Comparison of ENCODE assay signal across 3 cellular contexts in genomic region chr5:135544666-135545045, GRCh38.
TF ChIP-seq lines count a peak whose summit lies in the region.

No MANE protein-coding gene starts in this region.

TF ChIP-seq in liver, 16 proteins besides CTCF, POLR2A, EP300 and RAD21:
- TF ChIP-seq, protein P1, sequence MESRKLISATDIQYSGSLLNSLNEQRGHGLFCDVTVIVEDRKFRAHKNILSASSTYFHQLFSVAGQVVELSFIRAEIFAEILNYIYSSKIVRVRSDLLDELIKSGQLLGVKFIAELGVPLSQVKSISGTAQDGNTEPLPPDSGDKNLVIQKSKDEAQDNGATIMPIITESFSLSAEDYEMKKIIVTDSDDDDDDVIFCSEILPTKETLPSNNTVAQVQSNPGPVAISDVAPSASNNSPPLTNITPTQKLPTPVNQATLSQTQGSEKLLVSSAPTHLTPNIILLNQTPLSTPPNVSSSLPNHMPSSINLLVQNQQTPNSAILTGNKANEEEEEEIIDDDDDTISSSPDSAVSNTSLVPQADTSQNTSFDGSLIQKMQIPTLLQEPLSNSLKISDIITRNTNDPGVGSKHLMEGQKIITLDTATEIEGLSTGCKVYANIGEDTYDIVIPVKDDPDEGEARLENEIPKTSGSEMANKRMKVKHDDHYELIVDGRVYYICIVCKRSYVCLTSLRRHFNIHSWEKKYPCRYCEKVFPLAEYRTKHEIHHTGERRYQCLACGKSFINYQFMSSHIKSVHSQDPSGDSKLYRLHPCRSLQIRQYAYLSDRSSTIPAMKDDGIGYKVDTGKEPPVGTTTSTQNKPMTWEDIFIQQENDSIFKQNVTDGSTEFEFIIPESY (IDR thresholded peaks at IDR 0.05), result no peak
- TF ChIP-seq ATF3 (IDR thresholded peaks at IDR 0.05) (no peak), SP1 (IDR thresholded peaks at IDR 0.05) (no peak), YY1 (IDR thresholded peaks at IDR 0.05) (no peak), HNF4G (IDR thresholded peaks at IDR 0.05) (no peak), RXRA (IDR thresholded peaks at IDR 0.05) (no peak), EGR1 (IDR thresholded peaks at IDR 0.05; ENCODE audit: low read depth in 2 of 2) (no peak), GABPA (IDR thresholded peaks at IDR 0.05 in 1 of 2, conservative IDR thresholded peaks at IDR 0.05 in 1 of 2) (no peak), HNF4A (conservative IDR thresholded peaks at IDR 0.05) (no peak), FOXA2 (IDR thresholded peaks at IDR 0.05) (no peak), FOXA1 (IDR thresholded peaks at IDR 0.05) (no peak)
- TF ChIP-seq, protein P2, sequence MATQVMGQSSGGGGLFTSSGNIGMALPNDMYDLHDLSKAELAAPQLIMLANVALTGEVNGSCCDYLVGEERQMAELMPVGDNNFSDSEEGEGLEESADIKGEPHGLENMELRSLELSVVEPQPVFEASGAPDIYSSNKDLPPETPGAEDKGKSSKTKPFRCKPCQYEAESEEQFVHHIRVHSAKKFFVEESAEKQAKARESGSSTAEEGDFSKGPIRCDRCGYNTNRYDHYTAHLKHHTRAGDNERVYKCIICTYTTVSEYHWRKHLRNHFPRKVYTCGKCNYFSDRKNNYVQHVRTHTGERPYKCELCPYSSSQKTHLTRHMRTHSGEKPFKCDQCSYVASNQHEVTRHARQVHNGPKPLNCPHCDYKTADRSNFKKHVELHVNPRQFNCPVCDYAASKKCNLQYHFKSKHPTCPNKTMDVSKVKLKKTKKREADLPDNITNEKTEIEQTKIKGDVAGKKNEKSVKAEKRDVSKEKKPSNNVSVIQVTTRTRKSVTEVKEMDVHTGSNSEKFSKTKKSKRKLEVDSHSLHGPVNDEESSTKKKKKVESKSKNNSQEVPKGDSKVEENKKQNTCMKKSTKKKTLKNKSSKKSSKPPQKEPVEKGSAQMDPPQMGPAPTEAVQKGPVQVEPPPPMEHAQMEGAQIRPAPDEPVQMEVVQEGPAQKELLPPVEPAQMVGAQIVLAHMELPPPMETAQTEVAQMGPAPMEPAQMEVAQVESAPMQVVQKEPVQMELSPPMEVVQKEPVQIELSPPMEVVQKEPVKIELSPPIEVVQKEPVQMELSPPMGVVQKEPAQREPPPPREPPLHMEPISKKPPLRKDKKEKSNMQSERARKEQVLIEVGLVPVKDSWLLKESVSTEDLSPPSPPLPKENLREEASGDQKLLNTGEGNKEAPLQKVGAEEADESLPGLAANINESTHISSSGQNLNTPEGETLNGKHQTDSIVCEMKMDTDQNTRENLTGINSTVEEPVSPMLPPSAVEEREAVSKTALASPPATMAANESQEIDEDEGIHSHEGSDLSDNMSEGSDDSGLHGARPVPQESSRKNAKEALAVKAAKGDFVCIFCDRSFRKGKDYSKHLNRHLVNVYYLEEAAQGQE (IDR thresholded peaks at IDR 0.05), result no peak
- TF ChIP-seq, protein P3, sequence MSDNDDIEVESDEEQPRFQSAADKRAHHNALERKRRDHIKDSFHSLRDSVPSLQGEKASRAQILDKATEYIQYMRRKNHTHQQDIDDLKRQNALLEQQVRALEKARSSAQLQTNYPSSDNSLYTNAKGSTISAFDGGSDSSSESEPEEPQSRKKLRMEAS (IDR thresholded peaks at IDR 0.05), result no peak

TF ChIP-seq in HepG2, 621 proteins besides CTCF, POLR2A, EP300 and RAD21 (continues in another document):
- TF ChIP-seq NCOA1 (CRISPR knock-in tag; IDR thresholded peaks at IDR 0.05), result no peak
- TF ChIP-seq NONO (IDR thresholded peaks at IDR 0.05), result no peak
- no peak for TF ChIP-seq NONO (CRISPR knock-in tag; conservative IDR thresholded peaks at IDR 0.05)
- TF ChIP-seq TFDP1 (CRISPR knock-in tag; IDR thresholded peaks at IDR 0.05; ENCODE audit: borderline replicate concordance), result no peak
- no peak for TF ChIP-seq FOXK1 (CRISPR knock-in tag; IDR thresholded peaks at IDR 0.05; ENCODE audit: borderline replicate concordance, low read depth)
- no peak for TF ChIP-seq CSRNP2 (CRISPR knock-in tag; conservative IDR thresholded peaks at IDR 0.05; ENCODE audit: low read depth)
- TF ChIP-seq, protein P4, sequence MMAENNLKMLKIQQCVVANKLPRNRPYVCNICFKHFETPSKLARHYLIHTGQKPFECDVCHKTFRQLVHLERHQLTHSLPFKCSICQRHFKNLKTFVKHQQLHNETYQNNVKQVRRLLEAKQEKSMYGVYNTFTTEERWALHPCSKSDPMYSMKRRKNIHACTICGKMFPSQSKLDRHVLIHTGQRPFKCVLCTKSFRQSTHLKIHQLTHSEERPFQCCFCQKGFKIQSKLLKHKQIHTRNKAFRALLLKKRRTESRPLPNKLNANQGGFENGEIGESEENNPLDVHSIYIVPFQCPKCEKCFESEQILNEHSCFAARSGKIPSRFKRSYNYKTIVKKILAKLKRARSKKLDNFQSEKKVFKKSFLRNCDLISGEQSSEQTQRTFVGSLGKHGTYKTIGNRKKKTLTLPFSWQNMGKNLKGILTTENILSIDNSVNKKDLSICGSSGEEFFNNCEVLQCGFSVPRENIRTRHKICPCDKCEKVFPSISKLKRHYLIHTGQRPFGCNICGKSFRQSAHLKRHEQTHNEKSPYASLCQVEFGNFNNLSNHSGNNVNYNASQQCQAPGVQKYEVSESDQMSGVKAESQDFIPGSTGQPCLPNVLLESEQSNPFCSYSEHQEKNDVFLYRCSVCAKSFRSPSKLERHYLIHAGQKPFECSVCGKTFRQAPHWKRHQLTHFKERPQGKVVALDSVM (CRISPR knock-in tag; IDR thresholded peaks at IDR 0.05), result no peak
- TF ChIP-seq RBM22 (optimal IDR thresholded peaks at IDR 0.05; ENCODE audit: low read length), result no peak
- TF ChIP-seq ZSCAN20 (CRISPR knock-in tag; IDR thresholded peaks at IDR 0.05; ENCODE audit: borderline replicate concordance), result no peak
- TF ChIP-seq ZBTB1 (CRISPR knock-in tag; IDR thresholded peaks at IDR 0.05; ENCODE audit: borderline replicate concordance), result no peak
- TF ChIP-seq SMAD1 (CRISPR knock-in tag; IDR thresholded peaks at IDR 0.05; ENCODE audit: borderline replicate concordance, low read depth), result no peak
- TF ChIP-seq FOSL2 (CRISPR knock-in tag; IDR thresholded peaks at IDR 0.05), result no peak
- no peak for TF ChIP-seq ZNF512B (CRISPR knock-in tag; IDR thresholded peaks at IDR 0.05; ENCODE audit: borderline replicate concordance)
- no peak for TF ChIP-seq ZNF230 (CRISPR knock-in tag; IDR thresholded peaks at IDR 0.05)
- TF ChIP-seq ZNF124 (CRISPR knock-in tag; IDR thresholded peaks at IDR 0.05), result no peak

TF ChIP-seq in H1, 55 proteins besides CTCF, POLR2A, EP300 and RAD21:
- TF ChIP-seq CHD1 (IDR thresholded peaks at IDR 0.05; ENCODE audit: low read depth, low read length) (no peak), HDAC6 (IDR thresholded peaks at IDR 0.05; ENCODE audit: low read depth, low read length) (no peak), ZNF274 (IDR thresholded peaks at IDR 0.05; ENCODE audit: borderline replicate concordance, extremely low read depth, low read length) (no peak), EZH2 (IDR thresholded peaks at IDR 0.05; ENCODE audit: low read depth, low read length, severe bottlenecking) (peak; percentile 96), SUZ12 (IDR thresholded peaks at IDR 0.05; ENCODE audit: low read length) (peak; percentile 95), YY1 (IDR thresholded peaks at IDR 0.05; ENCODE audit: low read depth, low read length) (peak; percentile 70; the same call in 1 of the 2 replicates), CTBP2 (IDR thresholded peaks at IDR 0.05; ENCODE audit: borderline replicate concordance, insufficient read depth, insufficient read length, low read length) (no peak), SRF (IDR thresholded peaks at IDR 0.05; ENCODE audit: low read depth, low read length) (no peak), BACH1 (IDR thresholded peaks at IDR 0.05; ENCODE audit: low read length) (no peak), TCF12 (IDR thresholded peaks at IDR 0.05; ENCODE audit: low read depth, low read length) (0 out of 2 replicates have a peak, but pooled peaks have one; percentile 1)
- TF ChIP-seq, protein P5, sequence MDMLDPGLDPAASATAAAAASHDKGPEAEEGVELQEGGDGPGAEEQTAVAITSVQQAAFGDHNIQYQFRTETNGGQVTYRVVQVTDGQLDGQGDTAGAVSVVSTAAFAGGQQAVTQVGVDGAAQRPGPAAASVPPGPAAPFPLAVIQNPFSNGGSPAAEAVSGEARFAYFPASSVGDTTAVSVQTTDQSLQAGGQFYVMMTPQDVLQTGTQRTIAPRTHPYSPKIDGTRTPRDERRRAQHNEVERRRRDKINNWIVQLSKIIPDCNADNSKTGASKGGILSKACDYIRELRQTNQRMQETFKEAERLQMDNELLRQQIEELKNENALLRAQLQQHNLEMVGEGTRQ (IDR thresholded peaks at IDR 0.05; ENCODE audit: low read length), result no peak
- TF ChIP-seq, protein P6, sequence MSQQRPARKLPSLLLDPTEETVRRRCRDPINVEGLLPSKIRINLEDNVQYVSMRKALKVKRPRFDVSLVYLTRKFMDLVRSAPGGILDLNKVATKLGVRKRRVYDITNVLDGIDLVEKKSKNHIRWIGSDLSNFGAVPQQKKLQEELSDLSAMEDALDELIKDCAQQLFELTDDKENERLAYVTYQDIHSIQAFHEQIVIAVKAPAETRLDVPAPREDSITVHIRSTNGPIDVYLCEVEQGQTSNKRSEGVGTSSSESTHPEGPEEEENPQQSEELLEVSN (IDR thresholded peaks at IDR 0.05), result 0 out of 2 replicates have a peak, but pooled peaks have one; percentile 12
TF ChIP-seq in H1: peak in this region for 5.
